ENCODE assay signal across 19 cellular contexts in genomic region chr14:102341566-102341965, GRCh38. TPM values are rescaled to one million over a fixed set of nuclear protein-coding genes. Genes with fewer than 3 reads are reported as not detected.
A peak's percentile ranks its signal among the peaks of the same experiment; 100 is the strongest.
DNase-seq lines count a peak whose midpoint lies in the region; ATAC-seq and TF ChIP-seq lines count a peak whose summit lies in the region.
"Had no signal": no experiment of that assay in that cellular context is flagged by ENCODE, and none has a peak within 500 bp of the region (broad histone marks: within the 10 kb centered on the region; RNA-seq: fewer than 3 reads in every experiment).

No MANE protein-coding gene starts in this region.

- no peaks in the 10 kb centered on the region for H3K27me3 ChIP-seq in HCT116 (ENCODE audit: insufficient read depth, low read length)
- H3K27me3 ChIP-seq: SJSA1 had no signal

- no peak overlapping the region for H3K9ac ChIP-seq in HCT116 (ENCODE audit: low read length)

- H3K27ac Mint-ChIP-seq in T-helper 17 cell = peak overlapping the region; percentile 19
- H3K27ac Mint-ChIP-seq: CD4-positive, CD25-positive, alpha-beta regulatory T cell; IgD-negative memory B cell had no signal

- no peak for DNase-seq in HCT116 (ENCODE audit: low read depth, low spot score)
- no peak for DNase-seq in T-helper 17 cell
- DNase-seq in left colon = no peak
- DNase-seq in substantia nigra (lab: John Stamatoyannopoulos, UW) = no peak
- DNase-seq in NCI-H2196 (lab: John Stamatoyannopoulos, UW; ENCODE audit: unreplicated experiment) = no peak
- no peak for DNase-seq in occipital lobe (lab: John Stamatoyannopoulos, UW)
- DNase-seq: ACHN; AML-193; Caco-2; CD4-positive, CD25-positive, alpha-beta regulatory T cell; DMS153; NCI-H1105 treated with DMSO at 0.1 percent for 48 hours; NCI-H187 treated with DMSO at 0.1 percent for 48 hours; NCI-H446; NCI-H69; OCI-M1 had no signal

- ATAC-seq in HCT116 (no peak), T-helper 17 cell (no peak), left colon (peak; percentile 13), HG02678 (IDR thresholded peaks at IDR 0.05; ENCODE audit: unreplicated experiment) (no peak)

- intact Hi-C loops in HCT116 (cut with micrococcal nuclease) (no loop called here), left colon (cut with DNase I, micrococcal nuclease) (no loop called here)

- no peak for TF ChIP-seq CTCF in HCT116 (IDR thresholded peaks at IDR 0.05 in 2 of 3, conservative IDR thresholded peaks at IDR 0.05 in 1 of 3; ENCODE audit: borderline replicate concordance in 1 of 3, insufficient read depth in 1 of 3, low read depth in 2 of 3, low read length in 2 of 3)

- no peaks in the 10 kb centered on the region for H4K20me1 ChIP-seq in HCT116 (ENCODE audit: insufficient read depth)

- no peak for TF ChIP-seq RAD21 in HCT116 (IDR thresholded peaks at IDR 0.05; ENCODE audit: low read depth)

- no peak overlapping the region for H3K4me3 ChIP-seq in HCT116 (replicated peaks in 1 of 2; ENCODE audit: low read depth in 1 of 2, low read length in 2 of 2)
- H3K4me3 ChIP-seq: SJSA1 had no signal

- no peaks in the 10 kb centered on the region for H3K4me1 ChIP-seq in HCT116 (ENCODE audit: control insufficient read depth in 1 of 2, insufficient read depth in 2 of 2, low read length in 2 of 2)
- H3K4me1 ChIP-seq: Caco-2, SJSA1 had no signal

- H3K27ac ChIP-seq in HCT116 (ENCODE audit: low read depth, low read length) (no peak overlapping the region), substantia nigra (ENCODE audit: low read depth, low read length, poor library complexity, severe bottlenecking) (peak overlapping the region; percentile 72)
- H3K27ac ChIP-seq: SJSA1 had no signal

- TSS peak; percentile 30 for BruUV-seq in HCT116 (replicated peaks; lab: Mats Ljungman, UMichigan)

- H3K36me3 ChIP-seq in HCT116 (ENCODE audit: control insufficient read depth in 1 of 2, insufficient read depth in 2 of 2, low read length in 2 of 2) = peaks cover 0 to 10% of the 10 kb centered on the region in 2 experiments; a peak in 3 of 4 replicates

- POLR2A ChIA-PET in HCT116 (lab: Charles Lee) = no interaction called here

- TF ChIP-seq POLR2A in HCT116 (IDR thresholded peaks at IDR 0.05; ENCODE audit: borderline replicate concordance, extremely low read depth, insufficient read depth, insufficient read length) = no peak

- no peaks in the 10 kb centered on the region for H3K9me2 ChIP-seq in HCT116 (ENCODE audit: insufficient read depth)

- no peaks in the 10 kb centered on the region for H3K9me3 ChIP-seq in HCT116 (ENCODE audit: control insufficient read depth in 1 of 2, insufficient read depth in 1 of 2, low read depth in 1 of 2, low read length in 2 of 2)
- no peaks in the 10 kb centered on the region for H3K9me3 ChIP-seq in T-helper 17 cell (ENCODE audit: control insufficient read depth, low read length, poor library complexity, severe bottlenecking)
- H3K9me3 ChIP-seq: Caco-2, SJSA1 had no signal

- H3K36me3 Mint-ChIP-seq in T-helper 17 cell (ENCODE audit: low read depth) = peaks cover 2% of the 10 kb centered on the region

- no peak overlapping the region for H2AFZ ChIP-seq in HCT116 (ENCODE audit: low read depth, low read length, poor library complexity, severe bottlenecking)

- H3K4me2 ChIP-seq in HCT116 (ENCODE audit: low read length) = no peak overlapping the region

- RAD21 ChIA-PET in HCT116 (lab: Charles Lee; ENCODE audit: low non-redundant PET in 1 of 2, low total read pairs in 2 of 2, uncharacterized antibody in 2 of 2, unreplicated experiment in 2 of 2) = no interaction called here

- no peaks in the 10 kb centered on the region for H3K79me2 ChIP-seq in HCT116 (ENCODE audit: insufficient read depth, low read length)

- H3K27me3 Mint-ChIP-seq in T-helper 17 cell = no peaks in the 10 kb centered on the region
- H3K27me3 Mint-ChIP-seq: CD4-positive, CD25-positive, alpha-beta regulatory T cell; IgD-negative memory B cell had no signal

- CTCF ChIA-PET in HCT116 (lab: Charles Lee) = no interaction called here

- peaks cover 4% of the 10 kb centered on the region for H3K4me1 Mint-ChIP-seq in T-helper 17 cell

- H3K4me3 Mint-ChIP-seq in T-helper 17 cell = no peak overlapping the region
- H3K4me3 Mint-ChIP-seq: CD4-positive, CD25-positive, alpha-beta regulatory T cell; IgD-negative memory B cell had no signal

TF ChIP-seq in HCT116, 20 proteins besides CTCF, POLR2A, EP300 and RAD21:
- TF ChIP-seq POLR2AphosphoS5 (IDR thresholded peaks at IDR 0.05; ENCODE audit: low read depth, low read length) = no peak
- no peak for TF ChIP-seq ZNF274 (IDR thresholded peaks at IDR 0.05; ENCODE audit: low read depth, low read length)
- TF ChIP-seq ZBTB33 (IDR thresholded peaks at IDR 0.05; ENCODE audit: extremely low read depth, insufficient replicate concordance, low read length) = no peak
- no peak for TF ChIP-seq ZFX (IDR thresholded peaks at IDR 0.05)
- no peak for TF ChIP-seq FOSL1 (IDR thresholded peaks at IDR 0.05; ENCODE audit: low read depth)
- TF ChIP-seq EZH2phosphoT487 (IDR thresholded peaks at IDR 0.05; ENCODE audit: borderline replicate concordance) = no peak

RNA-seq across cellular contexts. Expression of gene CINP, which starts 21.1 kb away (rescaled TPM):
- total RNA-seq in HCT116 (2021; ENCODE audit: unreplicated experiment) (49.1 TPM), T-helper 17 cell (10 to 100 TPM; 17.1 to 21.3 TPM), left colon (10 to 100 TPM; 27.0 to 27.9 TPM), occipital lobe (23.1 TPM)
- 38.8 and 49.9 TPM in 2 replicates for polyA plus RNA-seq in HCT116 (2012)

RNA-seq across cellular contexts. Expression of gene TECPR2, which starts 21.2 kb away (rescaled TPM):
- total RNA-seq in HCT116 (2021; ENCODE audit: unreplicated experiment) (12.2 TPM), T-helper 17 cell (10 to 100 TPM in 1 of 2 donors, 1 to 10 TPM in 1; 8.4 to 16.6 TPM), left colon (10 to 100 TPM; 17.1 to 20.5 TPM), occipital lobe (15.9 TPM)
- polyA plus RNA-seq in HCT116 (2012) = 3.8 and 4.4 TPM in 2 replicates

RNA-seq across cellular contexts. Expression of gene ZNF839, which starts 22.0 kb away (rescaled TPM):
- 17.7 TPM for total RNA-seq in HCT116 (2021; ENCODE audit: unreplicated experiment)
- polyA plus RNA-seq in HCT116 (2012) = 7.8 and 11.2 TPM in 2 replicates
- total RNA-seq in T-helper 17 cell = 10 to 100 TPM; 17.1 to 19.5 TPM
- 10 to 100 TPM in 1 of 2 donors, 1 to 10 TPM in 1; 8.5 to 11.4 TPM for total RNA-seq in left colon
- 12.6 TPM for total RNA-seq in occipital lobe

RNA-seq across cellular contexts. Expression of gene MOK, which starts 36.6 kb away (rescaled TPM):
- 9.4 TPM for total RNA-seq in HCT116 (2021; ENCODE audit: unreplicated experiment)
- polyA plus RNA-seq in HCT116 (2012) = 5.7 and 7.0 TPM in 2 replicates
- total RNA-seq in T-helper 17 cell = 1 to 10 TPM; 3.7 to 4.7 TPM
- 1 to 10 TPM; 4.7 to 5.9 TPM for total RNA-seq in left colon
- total RNA-seq in occipital lobe = 28.1 TPM
